ENCODE assay signal across 15 cellular contexts in genomic region chr5:35281613-35282012, GRCh38.
DNase-seq lines count a peak whose midpoint lies in the region; ATAC-seq and TF ChIP-seq lines count a peak whose summit lies in the region.
"Had no signal": no experiment of that assay in that cellular context is flagged by ENCODE, and none has a peak within 500 bp of the region (broad histone marks: within the 10 kb centered on the region; RNA-seq: fewer than 3 reads in every experiment).

No MANE protein-coding gene starts in this region.

- peaks cover 27% of the 10 kb centered on the region for H3K4me1 Mint-ChIP-seq in nephron progenitor cell
- H3K4me1 Mint-ChIP-seq: CD8-positive, alpha-beta memory T cell had no signal

- ATAC-seq in GM18907 (IDR thresholded peaks at IDR 0.05; ENCODE audit: unreplicated experiment) (peak; percentile 71), HG03175 (IDR thresholded peaks at IDR 0.05; ENCODE audit: unreplicated experiment) (peak; percentile 85), HG02623 (IDR thresholded peaks at IDR 0.05; ENCODE audit: unreplicated experiment) (no peak), GM18498 (IDR thresholded peaks at IDR 0.05; ENCODE audit: unreplicated experiment) (no peak)

- H3K27ac Mint-ChIP-seq in nephron progenitor cell, result peak overlapping the region; percentile 76
- H3K27ac Mint-ChIP-seq: CD8-positive, alpha-beta memory T cell; HFFc6; T-helper 1 cell treated with Interleukin-12 subunit alpha and Interleukin-12 subunit beta and Interleukin-4 antibody, amounts not matched to agents 30 μg/mL and 1 μg/mL, for 36 hours had no signal

- H3K4me3 Mint-ChIP-seq in nephron progenitor cell, result peak overlapping the region; percentile 21
- H3K4me3 Mint-ChIP-seq: CD8-positive, alpha-beta memory T cell; HFFc6; T-helper 1 cell treated with Interleukin-12 subunit alpha and Interleukin-12 subunit beta and Interleukin-4 antibody, amounts not matched to agents 30 μg/mL and 1 μg/mL, for 36 hours had no signal

- H3K36me3 Mint-ChIP-seq in nephron progenitor cell (ENCODE audit: low read depth), result peaks cover 19% of the 10 kb centered on the region
- H3K36me3 Mint-ChIP-seq: CD8-positive, alpha-beta memory T cell had no signal

- TF ChIP-seq CTCF in NB4 (IDR thresholded peaks at IDR 0.05; ENCODE audit: low read depth, low read length), result no peak
- TF ChIP-seq CTCF in nephron progenitor cell (IDR thresholded peaks at IDR 0.05), result no peak

- peaks cover 50% of the 10 kb centered on the region for H3K9me3 Mint-ChIP-seq in nephron progenitor cell
- H3K9me3 Mint-ChIP-seq: HFFc6; T-helper 1 cell treated with Interleukin-12 subunit alpha and Interleukin-12 subunit beta and Interleukin-4 antibody, amounts not matched to agents 30 μg/mL and 1 μg/mL, for 36 hours had no signal

- TF ChIP-seq POLR2A in NB4 (IDR thresholded peaks at IDR 0.05; ENCODE audit: extremely low read depth, insufficient read length), result no peak

- no peak overlapping the region for H3K4me3 ChIP-seq in NB4 (ENCODE audit: low read depth, low read length)
- H3K4me3 ChIP-seq: BLaER1 had no signal

- peaks cover 7% of the 10 kb centered on the region for H3K27me3 Mint-ChIP-seq in nephron progenitor cell (ENCODE audit: low read depth, poor library complexity)

- DNase-seq in NB4 (ENCODE audit: low read depth) (peak; percentile 4), nephron progenitor cell (peak; percentile 19), medulla oblongata (ENCODE audit: extremely low spot score) (no peak)
- DNase-seq: CD8-positive, alpha-beta memory T cell; HFFc6; NCI-H1105; NCI-H187 treated with DMSO at 0.1 percent for 48 hours; NCI-H2171 treated with DMSO at 0.1 percent for 48 hours; NCI-H510A treated with DMSO at 0.1 percent for 48 hours had no signal

Comparison
In these comparisons a context has a peak if more than half of its experiments do, and no peak if none do; other contexts are left out.
1. ATAC-seq: peak in GM18907 (single experiment) and HG03175 (single experiment); none in HG02623 (single experiment) and GM18498 (single experiment).